10 cellular contexts compared by ENCODE assay signal in genomic region chr2:85243101-85244072, GRCh38.
DNase-seq lines count a peak whose midpoint lies in the region; ATAC-seq and TF ChIP-seq lines count a peak whose summit lies in the region.
"Had no signal": no experiment of that assay in that cellular context is flagged by ENCODE, and none has a peak within 500 bp of the region (broad histone marks: within the 10 kb centered on the region; RNA-seq: fewer than 3 reads in every experiment).

No MANE protein-coding gene starts in this region.

- peaks cover 8% of the 10 kb centered on the region for H3K27me3 Mint-ChIP-seq in brain

- peak; percentile 58 for ATAC-seq in aorta (ENCODE audit: low FRiP score)

- TF ChIP-seq CTCF in brain (conservative IDR thresholded peaks at IDR 0.05) (peak; percentile 18 to 45), liver (IDR thresholded peaks at IDR 0.05; ENCODE audit: low read depth, low read length, missing input control) (peak; percentile 57)

- H3K9me3 ChIP-seq in liver (ENCODE audit: control insufficient read depth in 4 of 4, low read length in 3 of 4) (no peaks in the 10 kb centered on the region), aorta (ENCODE audit: control insufficient read depth, low read length) (no peaks in the 10 kb centered on the region)
- H3K9me3 ChIP-seq: BLaER1 had no signal

- no peaks in the 10 kb centered on the region for H3K36me3 Mint-ChIP-seq in brain

- H3K27ac ChIP-seq in liver (ENCODE audit: low read depth in 1 of 2, low read length in 2 of 2), result no peak overlapping the region
- H3K27ac ChIP-seq in aorta (ENCODE audit: low read depth in 1 of 2, low read length in 2 of 2), result no peak overlapping the region
- H3K27ac ChIP-seq: BLaER1 had no signal

- H3K4me1 Mint-ChIP-seq in brain, result peaks cover 76% of the 10 kb centered on the region

- intact Hi-C loops in aorta (cut with DNase I), result no loop called here

- H3K4me1 ChIP-seq in liver (ENCODE audit: control insufficient read depth in 4 of 4, insufficient read depth in 4 of 4, low read length in 3 of 4), result peaks cover 0 to 2% (median under 1%) of the 10 kb centered on the region in 4 donors
- no peaks in the 10 kb centered on the region for H3K4me1 ChIP-seq in aorta (ENCODE audit: control insufficient read depth in 1 of 2, insufficient read depth in 2 of 2, low read length in 2 of 2)

- peak; percentile 64 to 83 for TF ChIP-seq RAD21 in liver (IDR thresholded peaks at IDR 0.05)

- no peak overlapping the region for H3K9ac ChIP-seq in liver (ENCODE audit: low read depth in 1 of 2, low read length in 2 of 2)
- H3K9ac ChIP-seq: BLaER1 had no signal

- H3K27me3 ChIP-seq in liver (ENCODE audit: control insufficient read depth in 4 of 4, insufficient read depth in 4 of 4, low read length in 3 of 4) (no peaks in the 10 kb centered on the region), aorta (ENCODE audit: control insufficient read depth in 1 of 2, insufficient read depth in 2 of 2, low read length in 1 of 2) (no peaks in the 10 kb centered on the region)
- H3K27me3 ChIP-seq: BLaER1 had no signal

- H3K4me3 Mint-ChIP-seq in brain, result no peak overlapping the region
- H3K4me3 Mint-ChIP-seq: T-helper 1 cell treated with Interleukin-12 subunit alpha and Interleukin-12 subunit beta and Interleukin-4 antibody, amounts not matched to agents 30 μg/mL and 1 μg/mL, for 36 hours had no signal

- peaks cover 0 to 2% (median 0%) of the 10 kb centered on the region in 5 experiments for H3K9me3 Mint-ChIP-seq in brain
- H3K9me3 Mint-ChIP-seq: T-helper 1 cell treated with Interleukin-12 subunit alpha and Interleukin-12 subunit beta and Interleukin-4 antibody, amounts not matched to agents 30 μg/mL and 1 μg/mL, for 36 hours had no signal

- 74% methylated on average over 24 of the region's 24 CpGs for WGBS in liver
- 71 to 76% methylated on average over 24 of the region's 24 CpGs for WGBS in aorta, 2 donors

- H3K27ac Mint-ChIP-seq in brain, result peak overlapping the region in 2 of 5 experiments; percentile 20 to 28
- H3K27ac Mint-ChIP-seq: T-helper 1 cell treated with Interleukin-12 subunit alpha and Interleukin-12 subunit beta and Interleukin-4 antibody, amounts not matched to agents 30 μg/mL and 1 μg/mL, for 36 hours had no signal

- H3K36me3 ChIP-seq in liver (ENCODE audit: control insufficient read depth in 4 of 4, insufficient read depth in 3 of 4, low read depth in 1 of 4, low read length in 3 of 4), result no peaks in the 10 kb centered on the region
- no peaks in the 10 kb centered on the region for H3K36me3 ChIP-seq in aorta (ENCODE audit: control insufficient read depth in 1 of 2, insufficient read depth in 2 of 2, low read length in 1 of 2)
- H3K36me3 ChIP-seq: BLaER1 had no signal

- H3K4me3 ChIP-seq in liver (ENCODE audit: low read depth in 1 of 3, low read length in 3 of 3) (no peak overlapping the region), aorta (ENCODE audit: low read length in 2 of 2) (no peak overlapping the region)
- H3K4me3 ChIP-seq: BLaER1 had no signal

- DNase-seq in NCI-H1105 treated with DMSO at 0.1 percent for 48 hours (lab: John Stamatoyannopoulos, UW) (peak; percentile 11), NCI-H1105 (lab: John Stamatoyannopoulos, UW) (no peak), NCI-H2227 treated with DMSO at 0.1 percent for 48 hours (lab: John Stamatoyannopoulos, UW) (peak; percentile 17), aorta (peak; percentile 58 to 84), NK-92 (lab: John Stamatoyannopoulos, UW; ENCODE audit: unreplicated experiment) (no peak)
- no peak for DNase-seq in effector CD4-positive, alpha-beta T cell

TF ChIP-seq in liver, 16 proteins besides CTCF, POLR2A, EP300 and RAD21:
- TF ChIP-seq NR2F2 (IDR thresholded peaks at IDR 0.05), result no peak
- TF ChIP-seq TAF1 (conservative IDR thresholded peaks at IDR 0.05), result no peak
- no peak for TF ChIP-seq FOXA2 (IDR thresholded peaks at IDR 0.05)
- no peak for TF ChIP-seq JUND (IDR thresholded peaks at IDR 0.05)
- no peak for TF ChIP-seq MAX (IDR thresholded peaks at IDR 0.05)
- TF ChIP-seq HNF4G (IDR thresholded peaks at IDR 0.05), result no peak
- no peak for TF ChIP-seq REST (IDR thresholded peaks at IDR 0.05)
- no peak for TF ChIP-seq ATF3 (IDR thresholded peaks at IDR 0.05)
- no peak for TF ChIP-seq YY1 (IDR thresholded peaks at IDR 0.05)
- no peak for TF ChIP-seq ZBTB33 (IDR thresholded peaks at IDR 0.05)
- no peak for TF ChIP-seq GABPA (IDR thresholded peaks at IDR 0.05 in 1 of 2, conservative IDR thresholded peaks at IDR 0.05 in 1 of 2)
TF ChIP-seq in liver: peak in this region for 0.

Comparison
In these comparisons a context has a peak if more than half of its experiments do, and no peak if none do; other contexts are left out.
1. DNase-seq: peak in NCI-H1105 treated with DMSO at 0.1 percent for 48 hours (single experiment), NCI-H2227 treated with DMSO at 0.1 percent for 48 hours (single experiment) and aorta (2 of 2); none in NCI-H1105 (single experiment), NK-92 (single experiment) and effector CD4-positive, alpha-beta T cell (single experiment).